Comparison of ENCODE assay signal across 24 cellular contexts in the genomic region with DNA sequence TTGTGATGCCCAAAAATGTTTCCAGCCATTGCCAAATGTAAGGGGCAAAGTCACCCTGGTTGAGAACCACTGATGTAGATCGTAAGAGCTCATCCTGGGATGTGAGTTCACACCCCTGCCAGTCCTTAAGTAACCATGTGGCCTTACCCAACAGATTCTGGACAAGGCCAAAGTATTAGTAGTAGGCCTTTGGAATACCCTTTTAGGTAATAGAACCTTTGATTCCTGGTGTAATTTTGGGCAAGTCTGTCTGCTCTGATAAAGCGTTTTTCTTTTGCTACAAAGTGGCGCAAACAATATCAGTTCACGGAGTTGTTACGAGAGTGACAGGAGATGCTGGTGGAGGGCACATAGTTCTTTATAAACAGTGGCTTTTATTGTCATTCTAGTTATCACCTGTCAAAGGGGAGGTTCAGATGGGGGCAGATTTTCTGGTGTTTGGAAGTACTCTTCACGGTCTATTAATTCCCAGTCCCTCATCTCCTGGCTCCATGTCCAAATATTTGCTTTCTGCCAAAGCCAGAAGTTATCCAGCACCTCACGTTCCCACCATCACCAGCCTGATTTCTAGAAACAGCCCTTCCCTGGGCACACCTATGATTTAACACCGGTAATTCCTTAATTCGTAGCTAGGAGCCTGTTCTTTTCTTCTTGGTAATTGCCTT.
DNase-seq lines count a peak whose midpoint lies in the region; ATAC-seq lines count a peak whose summit lies in the region.
"Had no signal": no experiment of that assay in that cellular context is flagged by ENCODE, and none has a peak within 500 bp of the region (broad histone marks: within the 10 kb centered on the region; RNA-seq: fewer than 3 reads in every experiment).

No MANE protein-coding gene starts in this region.

- DNase-seq in COR-L47 (lab: John Stamatoyannopoulos, UW) (peak; percentile 43), NCI-H1092 treated with DMSO at 0.1 percent for 48 hours (lab: John Stamatoyannopoulos, UW) (peak; percentile 82), NCI-H69 (lab: John Stamatoyannopoulos, UW) (peak; percentile 94), left kidney (ENCODE audit: low read depth, low spot score) (peak; percentile 35), anterior cingulate cortex (lab: John Stamatoyannopoulos, UW) (no peak), NCI-H2171 (lab: John Stamatoyannopoulos, UW) (no peak), EL (no peak)
- no peak for DNase-seq in activated naive CD4-positive, alpha-beta T cell treated with anti-CD3 and anti-CD28 coated beads, Interleukin-2, amount 50 U/mL, for 72 hours (ENCODE audit: low spot score in 2 of 2)
- DNase-seq: activated CD4-positive, alpha-beta T cell treated with anti-CD3 and anti-CD28 coated beads, Interleukin-2, amount 10 ng/mL, durations not matched to agents 7 days and 5 days; activated naive CD4-positive, alpha-beta T cell treated with Interleukin-2 at 50 U/mL for 16 hours; activated T-cell treated with anti-CD3 and anti-CD28 coated beads, Interleukin-2, amount 50 U/mL, for 48 hours; C1 segment of cervical spinal cord; effector CD8-positive, alpha-beta T cell; foreskin keratinocyte; HFFc6; immature natural killer cell; left lung; natural killer cell; NCI-H1436 treated with DMSO at 0.1 percent for 48 hours; pancreas; stimulated activated naive CD4-positive, alpha-beta T cell treated with Interleukin-2 at 50 U/mL for 16 hours had no signal

- peaks cover 0 to 6% of the 10 kb centered on the region in 2 donors for H3K36me3 Mint-ChIP-seq in activated naive CD4-positive, alpha-beta T cell treated with anti-CD3 and anti-CD28 coated beads, Interleukin-2, amount 50 U/mL, for 72 hours
- H3K36me3 Mint-ChIP-seq: IgD-negative memory B cell, natural killer cell had no signal

- H3K9me3 Mint-ChIP-seq in activated naive CD4-positive, alpha-beta T cell treated with anti-CD3 and anti-CD28 coated beads, Interleukin-2, amount 50 U/mL, for 72 hours, result no peaks in the 10 kb centered on the region
- H3K9me3 Mint-ChIP-seq: IgD-negative memory B cell, immature natural killer cell, natural killer cell had no signal

- no peak for ATAC-seq in activated naive CD4-positive, alpha-beta T cell treated with anti-CD3 and anti-CD28 coated beads, Interleukin-2, amount 50 U/mL, for 72 hours
- ATAC-seq: foreskin keratinocyte, GM23338, left lung, natural killer cell, sciatic nerve had no signal

- H3K27ac Mint-ChIP-seq in activated naive CD4-positive, alpha-beta T cell treated with anti-CD3 and anti-CD28 coated beads, Interleukin-2, amount 50 U/mL, for 72 hours, result no peak overlapping the region
- H3K27ac Mint-ChIP-seq: activated CD4-positive, alpha-beta T cell treated with anti-CD3 and anti-CD28 coated beads, Interleukin-2, amount 10 ng/mL, durations not matched to agents 7 days and 5 days; GM23338; HFFc6; IgD-negative memory B cell; immature natural killer cell; natural killer cell had no signal

Comparison
In these comparisons a context has a peak if more than half of its experiments do, and no peak if none do; other contexts are left out.
1. DNase-seq: peak in COR-L47 (single experiment), NCI-H1092 treated with DMSO at 0.1 percent for 48 hours (single experiment), NCI-H69 (single experiment) and left kidney (single experiment); none in anterior cingulate cortex (0 of 58), activated naive CD4-positive, alpha-beta T cell treated with anti-CD3 and anti-CD28 coated beads, Interleukin-2, amount 50 U/mL, for 72 hours (0 of 2), NCI-H2171 (single experiment) and EL (single experiment).